ENCODE assay signal across 15 cellular contexts in the genomic region with DNA sequence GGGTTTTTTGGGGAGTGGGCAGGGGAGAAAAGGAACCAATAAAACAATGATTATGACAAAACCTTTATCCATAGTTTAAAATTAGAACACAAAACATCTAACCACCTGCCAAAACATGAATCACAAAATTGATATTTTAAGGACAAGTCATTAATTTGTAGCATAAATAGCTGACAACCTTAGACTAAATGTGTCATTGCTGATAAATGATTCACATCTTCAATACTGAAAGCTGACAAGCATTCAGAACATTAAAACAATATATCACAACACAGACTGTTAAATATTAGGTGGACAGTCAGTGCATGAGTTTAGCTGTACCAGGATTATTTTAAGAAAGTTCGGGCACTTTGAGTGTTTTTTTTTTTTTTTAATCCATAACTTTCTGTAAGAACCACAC.
DNase-seq lines count a peak whose midpoint lies in the region; ATAC-seq and TF ChIP-seq lines count a peak whose summit lies in the region.
"Had no signal": no experiment of that assay in that cellular context is flagged by ENCODE, and none has a peak within 500 bp of the region (broad histone marks: within the 10 kb centered on the region; RNA-seq: fewer than 3 reads in every experiment).

No MANE protein-coding gene starts in this region.

- H3K9me3 ChIP-seq in Karpas-422 (ENCODE audit: low read length) (no peaks in the 10 kb centered on the region), subcutaneous abdominal adipose tissue (ENCODE audit: control insufficient read depth in 5 of 5, low read length in 5 of 5) (no peaks in the 10 kb centered on the region)
- H3K9me3 ChIP-seq: BE2C had no signal

- H3K27ac ChIP-seq in Karpas-422 (ENCODE audit: low read length) (peak overlapping the region; percentile 25; the same call in 1 of the 2 replicates), foreskin keratinocyte (no peak overlapping the region), subcutaneous abdominal adipose tissue (ENCODE audit: low read depth, low read length) (peak overlapping the region; percentile 66)
- H3K27ac ChIP-seq: C4-2B had no signal

- H3K4me3 Mint-ChIP-seq in activated CD4-positive, alpha-beta T cell treated with anti-CD3 and anti-CD28 coated beads for 36 hours, result no peak overlapping the region
- H3K4me3 Mint-ChIP-seq: GM23338 had no signal

- H3K4me1 ChIP-seq in Karpas-422 (ENCODE audit: low read length) (peaks cover 45% of the 10 kb centered on the region), foreskin keratinocyte (peaks cover 14% of the 10 kb centered on the region), subcutaneous abdominal adipose tissue (ENCODE audit: control insufficient read depth in 5 of 5, insufficient read depth in 5 of 5, low read length in 5 of 5) (peaks cover 0 to 31% (median 18%) of the 10 kb centered on the region in 5 donors)
- H3K4me1 ChIP-seq: BE2C had no signal

- H3K4me3 ChIP-seq in Karpas-422 (ENCODE audit: low read length) (no peak overlapping the region), subcutaneous abdominal adipose tissue (ENCODE audit: low read depth in 1 of 5, low read length in 5 of 5) (no peak overlapping the region)
- H3K4me3 ChIP-seq: GM23338 had no signal

- peaks cover 52% of the 10 kb centered on the region for H3K36me3 Mint-ChIP-seq in activated CD4-positive, alpha-beta T cell treated with anti-CD3 and anti-CD28 coated beads for 36 hours (ENCODE audit: low read depth)

- H3K4me1 Mint-ChIP-seq in activated CD4-positive, alpha-beta T cell treated with anti-CD3 and anti-CD28 coated beads for 36 hours, result peaks cover 47% of the 10 kb centered on the region
- H3K4me1 Mint-ChIP-seq: GM23338 had no signal

- no peak overlapping the region for H2AFZ ChIP-seq in Karpas-422 (ENCODE audit: low read length)

- H3K36me3 ChIP-seq in Karpas-422 (ENCODE audit: insufficient read depth, low read length), result peaks cover 67% of the 10 kb centered on the region
- H3K36me3 ChIP-seq in subcutaneous abdominal adipose tissue (ENCODE audit: control insufficient read depth in 5 of 5, insufficient read depth in 5 of 5, low read length in 5 of 5), result peaks cover 0 to 3% (median 0%) of the 10 kb centered on the region in 5 donors
- H3K36me3 ChIP-seq: BE2C had no signal

- no peaks in the 10 kb centered on the region for H3K9me2 ChIP-seq in Karpas-422 (replicated peaks; ENCODE audit: insufficient read depth, low read length)

- H3K27me3 ChIP-seq in Karpas-422 (ENCODE audit: low read length) (no peaks in the 10 kb centered on the region), foreskin keratinocyte (no peaks in the 10 kb centered on the region), subcutaneous abdominal adipose tissue (ENCODE audit: control insufficient read depth in 5 of 5, insufficient read depth in 4 of 5, low read length in 5 of 5) (no peaks in the 10 kb centered on the region)
- H3K27me3 ChIP-seq: BE2C had no signal

- H3K79me2 ChIP-seq in Karpas-422 (ENCODE audit: low read length), result peaks cover 84% of the 10 kb centered on the region

- no peak overlapping the region for H3K4me2 ChIP-seq in Karpas-422 (ENCODE audit: low read depth, low read length, poor library complexity, severe bottlenecking)
- H3K4me2 ChIP-seq: GM23338 had no signal

- DNase-seq in activated CD4-positive, alpha-beta T cell treated with anti-CD3 and anti-CD28 coated beads for 36 hours, result no peak
- no peak for DNase-seq in activated CD4-positive, alpha-beta T cell treated with anti-CD3 and anti-CD28 coated beads, Interleukin-2, amount 50 U/mL, for 48 hours
- DNase-seq in Karpas-422 (no peak), foreskin keratinocyte (no peak), Kasumi-1 (lab: John Stamatoyannopoulos, UW) (no peak)
- DNase-seq in stimulated activated CD4-positive, alpha-beta T cell treated with anti-CD3 and anti-CD28 coated beads, Interleukin-2, amount 100 ng/mL, for 48 hours, result no peak
- DNase-seq: ACHN; BE2C; CD4-positive, alpha-beta memory T cell; DMS79; EL; H7 had no signal

- intact Hi-C loops in activated CD4-positive, alpha-beta T cell treated with anti-CD3 and anti-CD28 coated beads for 36 hours (cut with DNase I, micrococcal nuclease), result no loop called here

- peaks cover 24% of the 10 kb centered on the region for H4K20me1 ChIP-seq in Karpas-422 (ENCODE audit: insufficient read depth, low read depth, low read length)

- POLR2A ChIA-PET in activated CD4-positive, alpha-beta T cell treated with anti-CD3 and anti-CD28 coated beads for 36 hours (lab: Charles Lee), result no interaction called here

- no peak overlapping the region for H3K9ac ChIP-seq in Karpas-422 (ENCODE audit: low read length)
- no peak overlapping the region for H3K9ac ChIP-seq in subcutaneous abdominal adipose tissue (ENCODE audit: low read length in 5 of 5)

- ATAC-seq in activated CD4-positive, alpha-beta T cell treated with anti-CD3 and anti-CD28 coated beads for 36 hours, result peak; percentile 26
- peak; percentile 16 for ATAC-seq in foreskin keratinocyte
- ATAC-seq: GM23338 had no signal

- no peak overlapping the region for H3K27ac Mint-ChIP-seq in activated CD4-positive, alpha-beta T cell treated with anti-CD3 and anti-CD28 coated beads for 36 hours
- H3K27ac Mint-ChIP-seq: CD4-positive, alpha-beta memory T cell; GM23338 had no signal

- CTCF ChIA-PET in activated CD4-positive, alpha-beta T cell treated with anti-CD3 and anti-CD28 coated beads for 36 hours (lab: Charles Lee), result interaction anchor here (1.1 kb wide), 1 partner anchor 329 kb away, joined by 3 read pairs; no protein-coding TSS in a partner anchor

- H3K27me3 Mint-ChIP-seq in activated CD4-positive, alpha-beta T cell treated with anti-CD3 and anti-CD28 coated beads for 36 hours, result no peaks in the 10 kb centered on the region
- H3K27me3 Mint-ChIP-seq: CD4-positive, alpha-beta memory T cell had no signal

- no peak for TF ChIP-seq CTCF in foreskin keratinocyte (conservative IDR thresholded peaks at IDR 0.05)

- H3K9me3 Mint-ChIP-seq in activated CD4-positive, alpha-beta T cell treated with anti-CD3 and anti-CD28 coated beads for 36 hours (ENCODE audit: low read depth), result peaks cover 15% of the 10 kb centered on the region
